In the genomic region with DNA sequence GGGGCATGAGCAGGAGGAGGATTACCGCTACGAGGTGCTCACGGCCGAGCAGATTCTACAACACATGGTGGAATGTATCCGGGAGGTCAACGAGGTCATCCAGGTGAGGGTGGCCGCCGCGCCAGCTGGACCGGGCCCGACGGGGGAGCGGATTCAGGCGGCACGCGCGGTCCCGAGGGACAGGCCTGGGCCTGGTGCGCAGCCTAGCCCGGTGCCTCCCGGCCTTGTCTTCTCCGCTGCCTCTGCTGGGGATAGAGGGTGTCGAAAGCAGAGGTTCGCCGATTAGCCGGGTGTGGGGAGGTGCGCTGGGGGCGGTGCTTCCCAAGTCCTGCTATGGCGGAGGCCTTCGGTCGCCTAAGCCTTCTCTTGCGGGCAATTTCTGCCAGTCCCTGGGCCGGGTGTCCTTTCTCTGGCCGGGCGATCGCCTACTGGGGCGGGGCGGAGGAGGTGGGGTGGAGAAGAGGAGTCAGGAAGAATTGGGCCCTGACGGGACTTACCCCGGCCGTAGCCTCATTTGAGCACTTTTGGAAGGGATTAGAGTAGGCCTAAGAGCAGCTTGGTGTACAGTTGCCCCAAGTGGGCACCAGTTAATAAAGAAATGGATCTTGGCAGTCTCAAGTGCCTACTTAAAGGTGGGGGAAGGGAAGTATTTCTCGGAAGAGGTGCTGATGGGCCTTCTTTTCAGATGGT, we compare ENCODE assay signal across 8 cellular contexts. TPM values are rescaled to one million over a fixed set of nuclear protein-coding genes. Genes with fewer than 3 reads are reported as not detected.
DNase-seq lines count a peak whose midpoint lies in the region; ATAC-seq and TF ChIP-seq lines count a peak whose summit lies in the region.

No MANE protein-coding gene starts in this region.

- no peaks in the 10 kb centered on the region for H3K9me3 Mint-ChIP-seq in activated naive CD4-positive, alpha-beta T cell treated with anti-CD3 and anti-CD28 coated beads, Interleukin-2, amount 10 ng/mL, durations not matched to agents 7 days and 5 days

- peak overlapping the region; percentile 100 for H3K27ac Mint-ChIP-seq in activated naive CD4-positive, alpha-beta T cell treated with anti-CD3 and anti-CD28 coated beads, Interleukin-2, amount 10 ng/mL, durations not matched to agents 7 days and 5 days

- peak; percentile 36 for ATAC-seq in GM21825 (IDR thresholded peaks at IDR 0.05; ENCODE audit: unreplicated experiment)
- ATAC-seq in thoracic aorta (ENCODE audit: insufficient number of reproducible peaks, low FRiP score, low read depth), result peak; percentile 32

- peaks cover 33% of the 10 kb centered on the region for H3K36me3 Mint-ChIP-seq in activated naive CD4-positive, alpha-beta T cell treated with anti-CD3 and anti-CD28 coated beads, Interleukin-2, amount 10 ng/mL, durations not matched to agents 7 days and 5 days

- H3K79me2 ChIP-seq in DOHH2 (ENCODE audit: control insufficient read depth, low read length) (peaks cover 74% of the 10 kb centered on the region), osteoblast (ENCODE audit: insufficient read depth, low read length) (peaks cover 57% of the 10 kb centered on the region)

- H3K4me1 ChIP-seq in DOHH2 (ENCODE audit: control insufficient read depth, low read length) (peaks cover 23% of the 10 kb centered on the region), osteoblast (ENCODE audit: insufficient read depth, low read length) (peaks cover 20% of the 10 kb centered on the region), thoracic aorta (ENCODE audit: control insufficient read depth in 1 of 2, low read depth in 2 of 2) (peaks cover 30 to 57% of the 10 kb centered on the region in 2 donors)

- H3K27me3 ChIP-seq in DOHH2 (ENCODE audit: control insufficient read depth, low read length), result no peaks in the 10 kb centered on the region
- H3K27me3 ChIP-seq in osteoblast (ENCODE audit: insufficient read depth, low read length), result no peaks in the 10 kb centered on the region
- H3K27me3 ChIP-seq in thoracic aorta (replicated peaks; ENCODE audit: insufficient read depth), result no peaks in the 10 kb centered on the region

- H3F3A ChIP-seq in DOHH2 (ENCODE audit: control insufficient read depth, insufficient read depth), result no peaks in the 10 kb centered on the region

- H4K20me1 ChIP-seq in DOHH2 (ENCODE audit: control insufficient read depth, insufficient read depth, low read depth, low read length) (peaks cover 11% of the 10 kb centered on the region; the same call in 1 of the 2 replicates), osteoblast (ENCODE audit: insufficient read depth, low read length) (peaks cover 40% of the 10 kb centered on the region)

- H3K4me3 ChIP-seq in DOHH2 (ENCODE audit: low read length), result peak overlapping the region; percentile 94
- H3K4me3 ChIP-seq in osteoblast (ENCODE audit: insufficient read depth, low read length), result peak overlapping the region; percentile 85
- H3K4me3 ChIP-seq in thoracic aorta, result peak overlapping the region; percentile 95

- CTCF ChIA-PET in activated naive CD4-positive, alpha-beta T cell treated with anti-CD3 and anti-CD28 coated beads, Interleukin-2, amount 10 ng/mL, durations not matched to agents 7 days and 5 days (lab: Charles Lee), result interaction anchor here (1.1 to 1.6 kb wide), 3 partner anchors 56 to 248 kb away, joined by 4 read pairs; no protein-coding TSS in a partner anchor

- H3K27ac ChIP-seq in DOHH2 (ENCODE audit: low read depth, low read length), result peak overlapping the region; percentile 88
- H3K27ac ChIP-seq in osteoblast (ENCODE audit: low read depth, low read length), result peak overlapping the region; percentile 98
- H3K27ac ChIP-seq in thoracic aorta, result peak overlapping the region; percentile 97 to 100

- H3K36me3 ChIP-seq in DOHH2 (ENCODE audit: control insufficient read depth, low read length) (peaks cover 51% of the 10 kb centered on the region), osteoblast (ENCODE audit: insufficient read depth, low read length) (peaks cover 13% of the 10 kb centered on the region), thoracic aorta (no peaks in the 10 kb centered on the region)

- peak overlapping the region; percentile 44 for H2AFZ ChIP-seq in osteoblast (ENCODE audit: low read length)

- H3K4me2 ChIP-seq in DOHH2 (ENCODE audit: low read length), result peak overlapping the region; percentile 66
- H3K4me2 ChIP-seq in osteoblast (ENCODE audit: insufficient read depth, low read length), result peak overlapping the region; percentile 93

- DNase-seq in LHCN-M2 (ENCODE audit: low read depth), result peak; percentile 77
- peak; percentile 64 for DNase-seq in SK-N-DZ (ENCODE audit: low spot score)
- DNase-seq in activated naive CD4-positive, alpha-beta T cell treated with anti-CD3 and anti-CD28 coated beads, Interleukin-2, amount 10 ng/mL, durations not matched to agents 7 days and 5 days, result peak; percentile 92
- peak; percentile 79 for DNase-seq in glomerular visceral epithelial cell (ENCODE audit: extremely low spot score)
- peak; percentile 90 for DNase-seq in osteoblast (ENCODE audit: insufficient read length, low spot score, missing footprints)
- peak; percentile 22 for DNase-seq in thoracic aorta (ENCODE audit: low spot score)

- peaks cover 49% of the 10 kb centered on the region for H3K4me1 Mint-ChIP-seq in activated naive CD4-positive, alpha-beta T cell treated with anti-CD3 and anti-CD28 coated beads, Interleukin-2, amount 10 ng/mL, durations not matched to agents 7 days and 5 days

- no peaks in the 10 kb centered on the region for H3K9me2 ChIP-seq in DOHH2 (replicated peaks; ENCODE audit: control insufficient read depth, low read length)

- H3K27me3 Mint-ChIP-seq in activated naive CD4-positive, alpha-beta T cell treated with anti-CD3 and anti-CD28 coated beads, Interleukin-2, amount 10 ng/mL, durations not matched to agents 7 days and 5 days, result no peaks in the 10 kb centered on the region

- H3K4me3 Mint-ChIP-seq in activated naive CD4-positive, alpha-beta T cell treated with anti-CD3 and anti-CD28 coated beads, Interleukin-2, amount 10 ng/mL, durations not matched to agents 7 days and 5 days, result peak overlapping the region; percentile 97

- H3K9me3 ChIP-seq in DOHH2 (ENCODE audit: control insufficient read depth, insufficient read depth, low read length) (no peaks in the 10 kb centered on the region), osteoblast (ENCODE audit: low read depth, low read length) (no peaks in the 10 kb centered on the region), thoracic aorta (no peaks in the 10 kb centered on the region)

- TF ChIP-seq CTCF in DOHH2 (IDR thresholded peaks at IDR 0.05; ENCODE audit: low read depth, low read length, poor library complexity, severe bottlenecking), result no peak
- no peak for TF ChIP-seq CTCF in osteoblast (IDR thresholded peaks at IDR 0.05; ENCODE audit: extremely low read depth, low read depth, low read length)
- TF ChIP-seq CTCF in thoracic aorta (IDR thresholded peaks at IDR 0.05), result no peak

RNA-seq across cellular contexts. Expression of a gene that starts 0.9 kb away (rescaled TPM):
- total RNA-seq in LHCN-M2 (2014; rRNA removed), result 29.2 and 29.5 TPM in 2 replicates
- 34.7 TPM for polyA plus RNA-seq in LHCN-M2 (2012)
- 23.5 and 26.6 TPM in 2 replicates for polyA plus RNA-seq in SK-N-DZ (2014; cell fraction: cytosol; rRNA removed)
- polyA plus RNA-seq in SK-N-DZ (2014; cell fraction: nucleus; rRNA removed), result 32.9 and 45.1 TPM in 2 replicates
- total RNA-seq in osteoblast, result 32.6 and 41.0 TPM in 2 replicates
- 10 to 100 TPM; 28.6 to 88.4 TPM for total RNA-seq in thoracic aorta

Comparison
In these comparisons a context has a peak if more than half of its experiments do, and no peak if none do; other contexts are left out.
1. Peak in every context shown above with its lines: DNase-seq, ATAC-seq, H3K4me3 ChIP-seq and H3K27ac ChIP-seq.
2. DNase-seq: peak in every context shown above with its lines; median percentile 92 in activated naive CD4-positive, alpha-beta T cell treated with anti-CD3 and anti-CD28 coated beads, Interleukin-2, amount 10 ng/mL, durations not matched to agents 7 days and 5 days; 90 in osteoblast; 79 in glomerular visceral epithelial cell; 77 in LHCN-M2; 64 in SK-N-DZ; 22 in thoracic aorta.